ENCODE assay signal across 22 cellular contexts in genomic region chr10:108392286-108392685, GRCh38.
A peak's percentile ranks its signal among the peaks of the same experiment; 100 is the strongest.
DNase-seq lines count a peak whose midpoint lies in the region; ATAC-seq and TF ChIP-seq lines count a peak whose summit lies in the region.
"Had no signal": no experiment of that assay in that cellular context is flagged by ENCODE, and none has a peak within 500 bp of the region (broad histone marks: within the 10 kb centered on the region; RNA-seq: fewer than 3 reads in every experiment).

No MANE protein-coding gene starts in this region.

- H3K79me2 ChIP-seq in PC-3 (ENCODE audit: low read length): no peaks in the 10 kb centered on the region
- H3K79me2 ChIP-seq: hepatocyte had no signal

- BruUV-seq in PC-3 (replicated peaks; lab: Mats Ljungman, UMichigan): no TSS peak

- H3K27ac ChIP-seq in PC-3 (ENCODE audit: low read length): peak overlapping the region; percentile 82
- H3K27ac ChIP-seq: cardiac muscle cell, hepatocyte, right lobe of liver, SJSA1, thyroid gland had no signal

- intact Hi-C loops in PC-3 (cut with micrococcal nuclease): no loop called here

- H3K9me3 ChIP-seq in PC-3 (ENCODE audit: low read length): no peaks in the 10 kb centered on the region
- H3K9me3 ChIP-seq: right lobe of liver, SJSA1, thyroid gland had no signal

- H3K9ac ChIP-seq in PC-3 (ENCODE audit: low read length): peak overlapping the region; percentile 24; the same call in 1 of the 2 replicates

- no peaks in the 10 kb centered on the region for H3K27me3 ChIP-seq in PC-3 (ENCODE audit: low read length)
- H3K27me3 ChIP-seq: cardiac muscle cell, hepatocyte, right lobe of liver, SJSA1, thyroid gland had no signal

- H3K4me3 ChIP-seq in PC-3 (ENCODE audit: low read length): no peak overlapping the region
- H3K4me3 ChIP-seq in choroid plexus epithelial cell (ENCODE audit: low read depth, low read length): no peak overlapping the region
- H3K4me3 ChIP-seq: cardiac muscle cell, hepatocyte, lung, right lobe of liver, SJSA1, thyroid gland had no signal

- peaks cover 5% of the 10 kb centered on the region for H3F3A ChIP-seq in PC-3 (ENCODE audit: low read length, unreplicated experiment)

- CTCF ChIA-PET in PC-3 (lab: Charles Lee): no interaction called here

- no peaks in the 10 kb centered on the region for H4K20me1 ChIP-seq in PC-3 (ENCODE audit: low read length)

- DNase-seq in AG20443 (ENCODE audit: low spot score) (peak; percentile 55), PC-3 (peak; percentile 65), choroid plexus epithelial cell (ENCODE audit: low read depth) (peak; percentile 52), foreskin melanocyte (peak; percentile 59), T-helper 1 cell (no peak)
- DNase-seq in activated naive CD4-positive, alpha-beta T cell treated with anti-CD3 and anti-CD28 coated beads, Interleukin-2, amount 50 U/mL, for 16 hours: no peak
- DNase-seq in activated effector memory CD4-positive, alpha-beta T cell treated with anti-CD3 and anti-CD28 coated beads, Interleukin-2, amount 50 U/mL, for 16 hours: no peak
- DNase-seq: activated CD4-positive, CD25-positive, alpha-beta regulatory T cell treated with anti-CD3 and anti-CD28 coated beads, Interleukin-2, amount 50 U/mL, for 72 hours; activated naive CD8-positive, alpha-beta T cell treated with anti-CD3 and anti-CD28 coated beads for 36 hours; NCI-H1417 treated with DMSO at 0.1 percent for 48 hours; NCI-H2171; NCI-H526; occipital lobe; right lobe of liver; stimulated activated CD4-positive, alpha-beta T cell treated with anti-CD3 and anti-CD28 coated beads, Interleukin-1b, Interleukin-23, amount 100 ng/mL, for 48 hours; stimulated activated naive CD4-positive, alpha-beta T cell treated with Interleukin-2 at 50 U/mL for 16 hours; thyroid gland had no signal

- no peaks in the 10 kb centered on the region for H3K9me2 ChIP-seq in PC-3 (replicated peaks; ENCODE audit: low read length)

- peaks cover 43% of the 10 kb centered on the region for H3K4me1 ChIP-seq in PC-3 (ENCODE audit: insufficient read depth, low read length)
- H3K4me1 ChIP-seq: right lobe of liver, SJSA1, thyroid gland had no signal

- ATAC-seq in PC-3 (peak; percentile 34), GM21447 (IDR thresholded peaks at IDR 0.05; ENCODE audit: unreplicated experiment) (no peak)

- H3K36me3 ChIP-seq in PC-3 (ENCODE audit: low read depth, low read length): no peaks in the 10 kb centered on the region
- H3K36me3 ChIP-seq: cardiac muscle cell, right lobe of liver, SJSA1, thyroid gland had no signal

- H3K4me2 ChIP-seq in PC-3 (ENCODE audit: low read length): peak overlapping the region; percentile 44
- H3K4me2 ChIP-seq: hepatocyte had no signal

- POLR2A ChIA-PET in PC-3 (lab: Charles Lee; ENCODE audit: unreplicated experiment): no interaction called here

- H2AFZ ChIP-seq in PC-3 (ENCODE audit: low read length): no peak overlapping the region
- H2AFZ ChIP-seq: hepatocyte had no signal

- TF ChIP-seq CTCF in PC-3 (conservative IDR thresholded peaks at IDR 0.05; ENCODE audit: low read depth, low read length) (no peak), choroid plexus epithelial cell (conservative IDR thresholded peaks at IDR 0.05; ENCODE audit: low read depth, low read length) (no peak)

Comparison
In these comparisons a context has a peak if more than half of its experiments do, and no peak if none do; other contexts are left out.
1. DNase-seq: peak in AG20443 (single experiment), PC-3 (single experiment), choroid plexus epithelial cell (single experiment) and foreskin melanocyte (single experiment); none in activated naive CD4-positive, alpha-beta T cell treated with anti-CD3 and anti-CD28 coated beads, Interleukin-2, amount 50 U/mL, for 16 hours (single experiment), activated effector memory CD4-positive, alpha-beta T cell treated with anti-CD3 and anti-CD28 coated beads, Interleukin-2, amount 50 U/mL, for 16 hours (single experiment) and T-helper 1 cell (0 of 5).